8 cellular contexts compared by ENCODE assay signal in genomic region chr17:17109896-17110295, GRCh38.
DNase-seq lines count a peak whose midpoint lies in the region; ATAC-seq and TF ChIP-seq lines count a peak whose summit lies in the region.

No MANE protein-coding gene starts in this region.

- H3K9me3 Mint-ChIP-seq in natural killer cell treated with Interleukin-12 subunit alpha and Interleukin-12 subunit beta and Interleukin-15 and Interleukin-18, amount 100 ng/mL, for 72 hours, result no peaks in the 10 kb centered on the region

- no peak overlapping the region for H3K4me3 ChIP-seq in effector memory CD4-positive, alpha-beta T cell (ENCODE audit: insufficient read depth, low read depth, low read length, poor library complexity, severe bottlenecking)
- H3K4me3 ChIP-seq in foreskin fibroblast (ENCODE audit: low read depth in 1 of 2, low read length in 2 of 2), result no peak overlapping the region

- H3K4me1 Mint-ChIP-seq in T-helper 17 cell, result peaks cover 72% of the 10 kb centered on the region
- H3K4me1 Mint-ChIP-seq in natural killer cell treated with Interleukin-12 subunit alpha and Interleukin-12 subunit beta and Interleukin-15 and Interleukin-18, amount 100 ng/mL, for 72 hours (ENCODE audit: low read depth in 2 of 2), result peaks cover 48 to 55% of the 10 kb centered on the region in 2 donors

- in situ Hi-C loops in Caki2 (cut with HindIII; ENCODE audit: low pct_unique_long_range_greater_than_20kb, low sequenced_read_pairs), result no loop called here

- no peaks in the 10 kb centered on the region for H3K36me3 Mint-ChIP-seq in T-helper 17 cell (ENCODE audit: low read depth)
- H3K36me3 Mint-ChIP-seq in natural killer cell treated with Interleukin-12 subunit alpha and Interleukin-12 subunit beta and Interleukin-15 and Interleukin-18, amount 100 ng/mL, for 72 hours, result no peaks in the 10 kb centered on the region

- peak overlapping the region; percentile 95 for H3K27ac Mint-ChIP-seq in T-helper 17 cell
- H3K27ac Mint-ChIP-seq in natural killer cell treated with Interleukin-12 subunit alpha and Interleukin-12 subunit beta and Interleukin-15 and Interleukin-18, amount 100 ng/mL, for 72 hours, result peak overlapping the region; percentile 68 to 94

- no peaks in the 10 kb centered on the region for H3K27me3 ChIP-seq in effector memory CD4-positive, alpha-beta T cell (replicated peaks; ENCODE audit: control insufficient read depth, insufficient read depth, low read length, poor library complexity, severe bottlenecking)

- no peaks in the 10 kb centered on the region for H3K9me3 ChIP-seq in T-helper 17 cell (ENCODE audit: control insufficient read depth, low read length, poor library complexity, severe bottlenecking)
- no peaks in the 10 kb centered on the region for H3K9me3 ChIP-seq in effector memory CD4-positive, alpha-beta T cell (ENCODE audit: control insufficient read depth, low read length)

- peak overlapping the region; percentile 82 for H3K4me3 Mint-ChIP-seq in T-helper 17 cell
- H3K4me3 Mint-ChIP-seq in natural killer cell treated with Interleukin-12 subunit alpha and Interleukin-12 subunit beta and Interleukin-15 and Interleukin-18, amount 100 ng/mL, for 72 hours, result peak overlapping the region; percentile 53

- TF ChIP-seq CTCF in foreskin fibroblast (IDR thresholded peaks at IDR 0.05; ENCODE audit: low read depth, low read length), result no peak

- H3K27me3 Mint-ChIP-seq in T-helper 17 cell, result no peaks in the 10 kb centered on the region
- H3K27me3 Mint-ChIP-seq in natural killer cell treated with Interleukin-12 subunit alpha and Interleukin-12 subunit beta and Interleukin-15 and Interleukin-18, amount 100 ng/mL, for 72 hours, result no peaks in the 10 kb centered on the region

- H3K4me1 ChIP-seq in effector memory CD4-positive, alpha-beta T cell (ENCODE audit: control insufficient read depth, insufficient read depth, low read length, poor library complexity, severe bottlenecking), result peaks cover 51% of the 10 kb centered on the region

- no peaks in the 10 kb centered on the region for H3K36me3 ChIP-seq in effector memory CD4-positive, alpha-beta T cell (ENCODE audit: control insufficient read depth, insufficient read depth, low read length)

- peak; percentile 71 for ATAC-seq in T-helper 17 cell
- ATAC-seq in natural killer cell treated with Interleukin-12 subunit alpha and Interleukin-12 subunit beta and Interleukin-15 and Interleukin-18, amount 100 ng/mL, for 72 hours, result peak in 1 of 2 donors; percentile 62

- H3K27ac ChIP-seq in effector memory CD4-positive, alpha-beta T cell (ENCODE audit: insufficient read depth, low read length, poor library complexity, severe bottlenecking), result peak overlapping the region; percentile 56

- DNase-seq in Caki2 (ENCODE audit: low read depth) (peak; percentile 32), T-helper 17 cell (peak in 1 of 3 donors; percentile 18), NCI-H2029 (lab: John Stamatoyannopoulos, UW) (no peak), foreskin fibroblast (no peak), hippocampal formation (lab: John Stamatoyannopoulos, UW) (no peak), Ammon's horn (ENCODE audit: low spot score) (no peak)
- DNase-seq in effector memory CD4-positive, alpha-beta T cell, result peak in 2 of 3 donors; percentile 21 to 28
- DNase-seq in natural killer cell treated with Interleukin-12 subunit alpha and Interleukin-12 subunit beta and Interleukin-15 and Interleukin-18, amount 100 ng/mL, for 72 hours (ENCODE audit: low spot score), result no peak

Comparison
In these comparisons a context has a peak if more than half of its experiments do, and no peak if none do; other contexts are left out.
1. DNase-seq: peak in Caki2 (single experiment) and effector memory CD4-positive, alpha-beta T cell (2 of 3); none in natural killer cell treated with Interleukin-12 subunit alpha and Interleukin-12 subunit beta and Interleukin-15 and Interleukin-18, amount 100 ng/mL, for 72 hours (single experiment), NCI-H2029 (single experiment), foreskin fibroblast (0 of 2), hippocampal formation (0 of 2) and Ammon's horn (single experiment).